In genomic region chr2:37295469-37296073, GRCh38 we compare ENCODE assay signal across 18 cellular contexts. TPM values are rescaled to one million over a fixed set of nuclear protein-coding genes. Genes with fewer than 3 reads are reported as not detected.
DNase-seq lines count a peak whose midpoint lies in the region; ATAC-seq and TF ChIP-seq lines count a peak whose summit lies in the region.
"Had no signal": no experiment of that assay in that cellular context is flagged by ENCODE, and none has a peak within 500 bp of the region (broad histone marks: within the 10 kb centered on the region; RNA-seq: fewer than 3 reads in every experiment).

No MANE protein-coding gene starts in this region.

- H3K4me1 Mint-ChIP-seq in CD14-positive monocyte (peaks cover 10% of the 10 kb centered on the region), activated B cell treated with CpG ODN at 0.5 μM for 24 hours (peaks cover 48% of the 10 kb centered on the region), naive B cell (peaks cover 24 to 38% (median 31%) of the 10 kb centered on the region in 3 donors)

- H3K27ac Mint-ChIP-seq in CD14-positive monocyte (peak overlapping the region in 6 of 7 donors; percentile 11 to 75 (median 55)), activated B cell treated with CpG ODN at 0.5 μM for 24 hours (peak overlapping the region; percentile 39), naive B cell (peak overlapping the region; percentile 13 to 83 (median 72))

- no peak for DNase-seq in CD14-positive monocyte (ENCODE audit: low spot score)
- no peak for DNase-seq in HEK293T (ENCODE audit: extremely low spot score)
- DNase-seq in activated B cell treated with CpG ODN at 0.5 μM for 24 hours: no peak
- DNase-seq in naive B cell: no peak
- DNase-seq in ACHN: no peak
- DNase-seq in mucosa of gallbladder (ENCODE audit: low spot score): no peak
- DNase-seq: CD8-positive, alpha-beta memory T cell; DMS79; MV-4-11; NCI-H1417; NCI-H187 treated with DMSO at 0.1 percent for 48 hours; NCI-H226; NCI-H524 treated with DMSO at 0.1 percent for 48 hours had no signal

- CTCF ChIA-PET in HEK293T (lab: Yijun Ruan, JAX): no interaction called here
- CTCF ChIA-PET in activated B cell treated with CpG ODN at 0.5 μM for 24 hours (lab: Charles Lee): no interaction called here

- H3K4me3 Mint-ChIP-seq in CD14-positive monocyte (no peak overlapping the region), activated B cell treated with CpG ODN at 0.5 μM for 24 hours (no peak overlapping the region), naive B cell (peak overlapping the region in 1 of 8 donors; percentile 18)
- H3K4me3 Mint-ChIP-seq: CD8-positive, alpha-beta memory T cell had no signal

- peak; percentile 34 for ATAC-seq in activated B cell treated with CpG ODN at 0.5 μM for 24 hours (ENCODE audit: low read depth)
- ATAC-seq in naive B cell (ENCODE audit: low read depth in 2 of 2): peak; percentile 52 to 60
- no peak for ATAC-seq in HG03095 (IDR thresholded peaks at IDR 0.05; ENCODE audit: unreplicated experiment)
- ATAC-seq in GM19351 (IDR thresholded peaks at IDR 0.05; ENCODE audit: unreplicated experiment): no peak
- ATAC-seq: K562, Panc1 had no signal

- TF ChIP-seq CTCF in CD14-positive monocyte (IDR thresholded peaks at IDR 0.05): no peak
- no peak for TF ChIP-seq CTCF in activated B cell treated with CpG ODN at 0.5 μM for 24 hours (IDR thresholded peaks at IDR 0.05)

- in situ Hi-C loops in ACHN (cut with HindIII; ENCODE audit: low pct_ligation_motif_present, low pct_unique_long_range_greater_than_20kb, low sequenced_read_pairs): no loop called here

- POLR2A ChIA-PET in HEK293T (lab: Yijun Ruan, JAX): no interaction called here
- POLR2A ChIA-PET in activated B cell treated with CpG ODN at 0.5 μM for 24 hours (lab: Charles Lee): no interaction called here

- H3K9me3 Mint-ChIP-seq in CD14-positive monocyte: no peaks in the 10 kb centered on the region
- peaks cover 4% of the 10 kb centered on the region for H3K9me3 Mint-ChIP-seq in activated B cell treated with CpG ODN at 0.5 μM for 24 hours
- no peaks in the 10 kb centered on the region for H3K9me3 Mint-ChIP-seq in naive B cell
- H3K9me3 Mint-ChIP-seq: CD8-positive, alpha-beta memory T cell had no signal

- intact Hi-C loops in CD14-positive monocyte (cut with micrococcal nuclease) (no loop called here), activated B cell treated with CpG ODN at 0.5 μM for 24 hours (cut with micrococcal nuclease) (loop anchor here (1.0 to 2.0 kb wide), 3 partner anchors 9 to 29 kb away; partner anchors contain the start of gene PRKD3)

- H3K27me3 Mint-ChIP-seq in CD14-positive monocyte (ENCODE audit: low read depth in 3 of 3) (no peaks in the 10 kb centered on the region), activated B cell treated with CpG ODN at 0.5 μM for 24 hours (no peaks in the 10 kb centered on the region), naive B cell (no peaks in the 10 kb centered on the region)

- H3K36me3 Mint-ChIP-seq in CD14-positive monocyte (peaks cover 18 to 33% of the 10 kb centered on the region in 2 donors), activated B cell treated with CpG ODN at 0.5 μM for 24 hours (ENCODE audit: low read depth) (peaks cover 31% of the 10 kb centered on the region), naive B cell (peaks cover 10 to 16% of the 10 kb centered on the region in 2 donors)

TF ChIP-seq in HEK293T, 16 proteins besides CTCF, POLR2A, EP300 and RAD21:
- TF ChIP-seq L3MBTL2 (conservative IDR thresholded peaks at IDR 0.05) (no peak), PKNOX1 (IDR thresholded peaks at IDR 0.05) (peak; percentile 77), CTBP1 (IDR thresholded peaks at IDR 0.05; ENCODE audit: borderline replicate concordance) (peak; percentile 54; the same call in 1 of the 2 replicates), HDGF (IDR thresholded peaks at IDR 0.05; ENCODE audit: borderline replicate concordance) (no peak)

RNA-seq across cellular contexts. Expression of gene PRKD3, which starts 29.1 kb away (rescaled TPM):
- polyA plus RNA-seq in CD14-positive monocyte (10 to 100 TPM; 14.2 to 16.9 TPM), naive B cell (ENCODE audit: low read depth in 6 of 6) (10 to 100 TPM; 47.1 to 65.5 (median 54.0) TPM)
- total RNA-seq in activated B cell treated with CpG ODN at 0.5 μM for 24 hours (73.0 and 82.5 TPM in 2 replicates), mucosa of gallbladder (23.9 TPM)

RNA-seq across cellular contexts. Expression of gene QPCT, which starts 48.9 kb away (rescaled TPM):
- polyA plus RNA-seq in CD14-positive monocyte: 100 to 1,000 TPM; 272 to 302 TPM
- total RNA-seq in activated B cell treated with CpG ODN at 0.5 μM for 24 hours: 1.9 and 2.1 TPM in 2 replicates
- 1 to 10 TPM in 3 of 6 donors, under 1 TPM in 3; 0.14 to 1.8 (median 1.1) TPM for polyA plus RNA-seq in naive B cell (ENCODE audit: low read depth in 6 of 6)
- 7.9 TPM for total RNA-seq in mucosa of gallbladder
- total RNA-seq: H4, K562 had no signal

Comparison
In these comparisons a context has a peak if more than half of its experiments do, and no peak if none do; other contexts are left out.
1. ATAC-seq: peak in activated B cell treated with CpG ODN at 0.5 μM for 24 hours (single experiment) and naive B cell (2 of 2); none in HG03095 (single experiment) and GM19351 (single experiment).
2. Peak in every context shown above with its lines, with median percentiles within 50 percentile points of each other: H3K27ac Mint-ChIP-seq.